ENCODE assay signal across 28 cellular contexts in the genomic region with DNA sequence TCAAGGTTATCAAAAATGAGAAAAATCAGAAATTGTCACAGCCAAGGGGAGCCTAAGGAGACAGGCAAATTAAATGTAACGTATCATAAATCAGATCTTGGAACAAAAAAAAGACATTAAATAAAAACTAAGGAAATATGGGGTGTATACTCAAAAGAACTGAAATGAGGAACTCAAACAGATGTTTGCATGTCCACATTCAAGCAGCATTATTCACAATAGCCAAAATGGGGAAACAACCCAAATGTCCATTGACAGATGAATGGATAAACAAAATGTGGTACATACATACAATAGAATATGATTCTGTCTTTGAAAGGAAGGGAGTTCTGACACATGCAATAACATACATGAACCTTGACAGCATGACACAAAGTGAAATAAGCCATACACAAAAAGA.
"Had no signal": no experiment of that assay in that cellular context is flagged by ENCODE, and none has a peak within 500 bp of the region (broad histone marks: within the 10 kb centered on the region; RNA-seq: fewer than 3 reads in every experiment).

No MANE protein-coding gene starts in this region.

- H3K36me3 Mint-ChIP-seq: activated naive CD8-positive, alpha-beta T cell treated with anti-CD3 and anti-CD28 coated beads for 36 hours; mesothelial cell of epicardium had no signal

- H3K9me3 Mint-ChIP-seq: activated naive CD4-positive, alpha-beta T cell treated with anti-CD3 and anti-CD28 coated beads for 36 hours; activated naive CD8-positive, alpha-beta T cell treated with anti-CD3 and anti-CD28 coated beads for 36 hours; mesothelial cell of epicardium; naive thymus-derived CD4-positive, alpha-beta T cell had no signal

- H3K27ac Mint-ChIP-seq: activated naive CD4-positive, alpha-beta T cell treated with anti-CD3 and anti-CD28 coated beads for 36 hours; activated naive CD8-positive, alpha-beta T cell treated with anti-CD3 and anti-CD28 coated beads for 36 hours; mesothelial cell of epicardium; naive thymus-derived CD4-positive, alpha-beta T cell had no signal

- ATAC-seq: activated CD4-positive, CD25-positive, alpha-beta regulatory T cell treated with anti-CD3 and anti-CD28 coated beads, Interleukin-2, amount 50 U/mL, for 24 hours; body of pancreas; left colon; naive thymus-derived CD4-positive, alpha-beta T cell had no signal

- DNase-seq: activated CD4-positive, alpha-beta T cell treated with anti-CD3 and anti-CD28 coated beads for 48 hours; activated CD4-positive, alpha-beta T cell treated with anti-CD3 and anti-CD28 coated beads, Interleukin-2, amount 50 U/mL, for 48 hours; activated CD8-positive, alpha-beta memory T cell treated with anti-CD3 and anti-CD28 coated beads for 24 hours; activated effector memory CD4-positive, alpha-beta T cell treated with Interleukin-2 at 50 U/mL for 16 hours; activated naive CD4-positive, alpha-beta T cell treated with anti-CD3 and anti-CD28 coated beads for 36 hours; activated naive CD8-positive, alpha-beta T cell treated with anti-CD3 and anti-CD28 coated beads for 36 hours; adrenal gland; aorta; body of pancreas; cerebellar nuclear complex; colonic mucosa; dorsolateral prefrontal cortex; effector memory CD4-positive, alpha-beta T cell; glutamatergic neuron; islet precursor cell; left colon; mammary epithelial cell; naive thymus-derived CD4-positive, alpha-beta T cell; occipital lobe; stimulated activated CD4-positive, alpha-beta T cell treated with anti-CD3 and anti-CD28 coated beads, Interleukin-15, amount 100 ng/mL, for 24 hours; stimulated activated naive CD4-positive, alpha-beta T cell treated with Interleukin-2 at 50 U/mL for 16 hours; transverse colon; WERI-Rb-1 had no signal

- H3K27me3 ChIP-seq: adrenal gland, body of pancreas, colonic mucosa, dorsolateral prefrontal cortex, hepatocyte, right atrium auricular region, transverse colon had no signal

- H3K4me1 ChIP-seq: adrenal gland, body of pancreas, colonic mucosa, right atrium auricular region, transverse colon had no signal

- H3K9me3 ChIP-seq: adrenal gland, body of pancreas, colonic mucosa, right atrium auricular region, transverse colon had no signal

- H3K36me3 ChIP-seq: adrenal gland, colonic mucosa, right atrium auricular region, transverse colon, WERI-Rb-1 had no signal

- H3K4me3 ChIP-seq: adrenal gland, body of pancreas, colonic mucosa, dorsolateral prefrontal cortex, hepatocyte, right atrium auricular region, transverse colon had no signal

- H3K27me3 Mint-ChIP-seq: activated naive CD8-positive, alpha-beta T cell treated with anti-CD3 and anti-CD28 coated beads for 36 hours had no signal

- H3K27ac ChIP-seq: adrenal gland, body of pancreas, colonic mucosa, dorsolateral prefrontal cortex, hepatocyte, right atrium auricular region, transverse colon, WERI-Rb-1 had no signal

- H3K4me1 Mint-ChIP-seq: activated naive CD8-positive, alpha-beta T cell treated with anti-CD3 and anti-CD28 coated beads for 36 hours; mesothelial cell of epicardium had no signal

- H3K4me3 Mint-ChIP-seq: activated naive CD4-positive, alpha-beta T cell treated with anti-CD3 and anti-CD28 coated beads for 36 hours; activated naive CD8-positive, alpha-beta T cell treated with anti-CD3 and anti-CD28 coated beads for 36 hours; mesothelial cell of epicardium; naive thymus-derived CD4-positive, alpha-beta T cell; neural crest cell had no signal
